ENCODE assay signal across 8 cellular contexts in the genomic region with DNA sequence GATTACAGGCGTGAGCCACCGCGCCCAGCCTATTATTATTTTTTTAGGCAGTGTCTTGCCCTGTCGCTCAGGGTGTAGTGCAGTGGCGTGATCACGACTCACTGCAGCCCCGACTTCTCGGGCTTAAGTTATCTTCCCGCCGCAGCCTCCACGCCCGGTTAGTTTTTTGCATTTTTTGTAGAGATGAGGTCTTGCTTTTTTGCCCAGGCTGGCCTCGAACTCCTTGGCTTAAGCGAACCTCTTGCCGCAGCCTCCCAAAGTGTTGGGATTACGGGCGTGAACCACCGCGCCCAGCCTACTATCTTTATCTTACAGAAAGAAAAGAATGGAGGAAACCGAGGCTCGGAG. TPM values are rescaled to one million over a fixed set of nuclear protein-coding genes. Genes with fewer than 3 reads are reported as not detected.
DNase-seq lines count a peak whose midpoint lies in the region; TF ChIP-seq lines count a peak whose summit lies in the region.

No MANE protein-coding gene starts in this region.

- POLR2A ChIA-PET in PC-9 (lab: Charles Lee; ENCODE audit: unreplicated experiment), result no interaction called here

- H2AFZ ChIP-seq in PC-9, result peak overlapping the region; percentile 98
- peak overlapping the region; percentile 75 for H2AFZ ChIP-seq in trophoblast cell (ENCODE audit: insufficient read depth, low read length, poor library complexity)

- H3K27ac ChIP-seq in PC-9 (peak overlapping the region; percentile 82), epithelial cell of prostate (peak overlapping the region; percentile 97), trophoblast cell (ENCODE audit: low read depth, low read length) (peak overlapping the region; percentile 94)

- H4K8ac ChIP-seq in trophoblast cell (ENCODE audit: low read depth, low read length), result peak overlapping the region; percentile 97

- peak overlapping the region; percentile 48 for H3K18ac ChIP-seq in trophoblast cell (ENCODE audit: low read length)

- no peak overlapping the region for H3K23ac ChIP-seq in trophoblast cell (ENCODE audit: low read length)

- H4K91ac ChIP-seq in trophoblast cell (ENCODE audit: low read depth, low read length), result peak overlapping the region; percentile 72

- H3K4ac ChIP-seq in trophoblast cell (ENCODE audit: low read depth, low read length), result peak overlapping the region; percentile 35

- no peak for DNase-seq in GM12864 (ENCODE audit: low read depth)
- DNase-seq in PC-9, result no peak
- no peak for DNase-seq in epithelial cell of prostate (ENCODE audit: low read depth, low spot score)
- DNase-seq in trophoblast cell, result no peak
- no peak for DNase-seq in HCEC 1CT
- no peak for DNase-seq in CD1c-positive myeloid dendritic cell (ENCODE audit: extremely low spot score)
- no peak for DNase-seq in HuH-7 (ENCODE audit: low spot score)
- no peak for DNase-seq in activated CD4-positive, alpha-beta T cell treated with anti-CD3 and anti-CD28 coated beads, Interleukin-2, amount 50 U/mL, for 1 hour

- H3K9me3 ChIP-seq in PC-9 (ENCODE audit: insufficient read depth, low read depth), result no peaks in the 10 kb centered on the region
- H3K9me3 ChIP-seq in trophoblast cell (ENCODE audit: insufficient read depth, low read depth, low read length), result no peaks in the 10 kb centered on the region

- H3K36me3 ChIP-seq in PC-9 (ENCODE audit: low read depth) (peaks cover 7% of the 10 kb centered on the region; the same call in 1 of the 2 replicates), trophoblast cell (ENCODE audit: control insufficient read depth in 1 of 2, insufficient read depth in 2 of 2, low read length in 2 of 2) (no peaks in the 10 kb centered on the region)

- peak overlapping the region; percentile 81 for H3K4me2 ChIP-seq in PC-9
- H3K4me2 ChIP-seq in trophoblast cell (ENCODE audit: low read length), result peak overlapping the region; percentile 68

- no peak overlapping the region for H2AK5ac ChIP-seq in trophoblast cell (ENCODE audit: low read length)

- H2BK120ac ChIP-seq in trophoblast cell (ENCODE audit: insufficient read depth, low read length, poor library complexity), result peak overlapping the region; percentile 67

- no CpG with 5 or more reads among the region's 21 CpGs for WGBS in trophoblast cell (ENCODE audit: extremely low coverage, insufficient coverage, insufficient read length)

- peaks cover 30% of the 10 kb centered on the region for H4K20me1 ChIP-seq in PC-9 (ENCODE audit: insufficient read depth)

- H3K27me3 ChIP-seq in PC-9 (ENCODE audit: insufficient read depth, low read depth) (no peaks in the 10 kb centered on the region), trophoblast cell (ENCODE audit: insufficient read depth, low read length) (no peaks in the 10 kb centered on the region)

- H3K4me3 ChIP-seq in GM12864 (ENCODE audit: low read depth, low read length), result peak overlapping the region; percentile 78
- peak overlapping the region; percentile 96 for H3K4me3 ChIP-seq in PC-9
- peak overlapping the region; percentile 98 for H3K4me3 ChIP-seq in trophoblast cell (ENCODE audit: low read depth, low read length)

- CTCF ChIA-PET in PC-9 (lab: Charles Lee), result no interaction called here

- TSS peak; percentile 90 for BruUV-seq in PC-9 (replicated peaks; lab: Mats Ljungman, UMichigan)

- peaks cover 13% of the 10 kb centered on the region for H3K4me1 ChIP-seq in PC-9 (replicated peaks; ENCODE audit: insufficient read depth)
- H3K4me1 ChIP-seq in trophoblast cell (ENCODE audit: control insufficient read depth in 1 of 2, insufficient read depth in 2 of 2, low read length in 2 of 2), result peaks cover 0 to 4% of the 10 kb centered on the region in 2 experiments

- peaks cover 49% of the 10 kb centered on the region for H3K79me2 ChIP-seq in PC-9 (ENCODE audit: low read depth)
- peaks cover 14% of the 10 kb centered on the region for H3K79me2 ChIP-seq in trophoblast cell (ENCODE audit: control insufficient read depth, insufficient read depth, low read length, poor library complexity)

- H2BK12ac ChIP-seq in trophoblast cell (ENCODE audit: low read length), result no peak overlapping the region

- H3K9ac ChIP-seq in trophoblast cell (ENCODE audit: low read length), result peak overlapping the region; percentile 96

- H3K9me2 ChIP-seq in PC-9 (ENCODE audit: insufficient read depth), result no peaks in the 10 kb centered on the region

- no peak overlapping the region for H2BK5ac ChIP-seq in trophoblast cell (ENCODE audit: low read depth, low read length, poor library complexity)

- intact Hi-C loops in PC-9 (cut with micrococcal nuclease; ENCODE audit: unreplicated experiment), result loop anchor here (5.0 kb wide), 1 partner anchor 406 kb away; a partner anchor contains a TSS

- H3K79me1 ChIP-seq in trophoblast cell (ENCODE audit: low read length), result peaks cover 11% of the 10 kb centered on the region

- H4K12ac ChIP-seq in trophoblast cell (ENCODE audit: low read depth, low read length), result peak overlapping the region; percentile 80

- peaks cover 15% of the 10 kb centered on the region; the same call in 1 of the 2 replicates for H3F3A ChIP-seq in PC-9 (ENCODE audit: insufficient read depth, low read depth)

- peak overlapping the region; percentile 78 for H3K14ac ChIP-seq in trophoblast cell (ENCODE audit: low read length)

- no peak for TF ChIP-seq CTCF in GM12864 (IDR thresholded peaks at IDR 0.05; ENCODE audit: low read depth, low read length, missing control alignments)
- TF ChIP-seq CTCF in PC-9 (conservative IDR thresholded peaks at IDR 0.05), result no peak

RNA-seq across cellular contexts. Expression of a gene that starts 0.5 kb away (rescaled TPM):
- total RNA-seq in PC-9 (2021), result 91.2 and 113 TPM in 2 replicates
- 60.9 and 63.8 TPM in 2 replicates for polyA plus RNA-seq in trophoblast cell (2013)

RNA-seq across cellular contexts. Expression of a gene that starts 8.8 kb away (rescaled TPM):
- 1,421 and 1,543 TPM in 2 replicates for total RNA-seq in PC-9 (2021)
- polyA plus RNA-seq in trophoblast cell (2013), result 1,595 and 1,657 TPM in 2 replicates

RNA-seq across cellular contexts. Expression of a gene that starts 36.0 kb away (rescaled TPM):
- 37.4 and 39.8 TPM in 2 replicates for total RNA-seq in PC-9 (2021)
- polyA plus RNA-seq in trophoblast cell (2013), result 9.2 and 10.2 TPM in 2 replicates
